17 cellular contexts compared by ENCODE assay signal in the genomic region with DNA sequence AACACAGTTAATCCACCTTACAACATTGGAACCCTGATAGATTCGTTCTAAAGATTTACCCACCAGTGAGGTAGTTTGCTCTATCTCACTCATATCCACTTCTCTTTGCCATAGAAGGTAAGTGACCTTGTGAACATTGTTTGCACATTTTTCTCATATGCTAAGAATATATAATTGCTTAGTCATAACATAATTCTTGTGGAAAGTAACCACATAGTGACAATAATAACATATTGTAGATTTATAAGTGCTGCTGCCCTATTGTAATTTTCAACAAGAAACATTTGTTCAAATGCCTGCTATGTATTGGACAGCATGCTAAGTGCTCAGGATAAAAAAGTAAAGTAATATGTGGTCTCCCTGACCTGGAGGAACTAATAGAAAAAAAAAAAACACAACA.
DNase-seq lines count a peak whose midpoint lies in the region; ATAC-seq and TF ChIP-seq lines count a peak whose summit lies in the region.
"Had no signal": no experiment of that assay in that cellular context is flagged by ENCODE, and none has a peak within 500 bp of the region (broad histone marks: within the 10 kb centered on the region; RNA-seq: fewer than 3 reads in every experiment).

No MANE protein-coding gene starts in this region.

- CTCF ChIA-PET in GM10248 (lab: Yijun Ruan, JAX), result interaction anchor here (1.0 kb wide), 1 partner anchor 11 kb away, joined by 3 read pairs; no protein-coding TSS in a partner anchor

- TF ChIP-seq CTCF in brain microvascular endothelial cell (IDR thresholded peaks at IDR 0.05; ENCODE audit: low read depth, low read length, missing control alignments), result no peak
- no peak for TF ChIP-seq CTCF in GM10248 (IDR thresholded peaks at IDR 0.05; ENCODE audit: control extremely low read depth, extremely low read depth, low read depth, missing control alignments)
- no peak for TF ChIP-seq CTCF in ascending aorta (IDR thresholded peaks at IDR 0.05)

- H3K27me3 ChIP-seq in brain microvascular endothelial cell (replicated peaks) (no peaks in the 10 kb centered on the region), ascending aorta (no peaks in the 10 kb centered on the region)
- H3K27me3 ChIP-seq: neural progenitor cell had no signal

- no peak overlapping the region for H3K4me3 Mint-ChIP-seq in activated T-cell treated with anti-CD3 and anti-CD28 coated beads, Interleukin-2, amount 50 U/mL, for 72 hours
- H3K4me3 Mint-ChIP-seq: neural progenitor cell; stimulated activated memory B cell treated with anti-CD40 and anti-IgM and Interleukin-4, amounts not matched to agents 10 μg/mL and 1 μg/mL and 100 μg/mL, for 72 hours had no signal

- ATAC-seq in activated T-cell treated with anti-CD3 and anti-CD28 coated beads, Interleukin-2, amount 50 U/mL, for 72 hours (replicated peaks in 1 of 2), result peak; percentile 28 to 51
- peak; percentile 70 for ATAC-seq in HG03469 (IDR thresholded peaks at IDR 0.05; ENCODE audit: unreplicated experiment)
- ATAC-seq: K562; sciatic nerve; stimulated activated memory B cell treated with anti-CD40 and anti-IgM and Interleukin-4, amounts not matched to agents 10 μg/mL and 1 μg/mL and 100 μg/mL, for 72 hours had no signal

- H3K9me3 ChIP-seq in ascending aorta, result no peaks in the 10 kb centered on the region
- H3K9me3 ChIP-seq: Caco-2 had no signal

- no peaks in the 10 kb centered on the region for H3K4me1 ChIP-seq in ascending aorta
- H3K4me1 ChIP-seq: Caco-2, neural progenitor cell had no signal

- H3K27ac ChIP-seq in brain microvascular endothelial cell (peak overlapping the region; percentile 14), ascending aorta (no peak overlapping the region)
- H3K27ac ChIP-seq: neural progenitor cell, SK-N-MC had no signal

- H3K4me3 ChIP-seq in brain microvascular endothelial cell (ENCODE audit: low read depth, low read length), result no peak overlapping the region
- no peak overlapping the region for H3K4me3 ChIP-seq in ascending aorta
- H3K4me3 ChIP-seq: K562, neural progenitor cell, SK-N-MC had no signal

- in situ Hi-C loops in brain microvascular endothelial cell (cut with HindIII; ENCODE audit: low pct_ligation_motif_present, low sequenced_read_pairs), result no loop called here

- DNase-seq in activated T-cell treated with anti-CD3 and anti-CD28 coated beads, Interleukin-2, amount 50 U/mL, for 72 hours, result no peak
- DNase-seq in activated T-cell treated with anti-CD3 and anti-CD28 coated beads, Interleukin-2, amount 50 U/mL, for 48 hours, result no peak
- DNase-seq in brain microvascular endothelial cell (no peak), GM10248 (ENCODE audit: extremely low spot score) (no peak), ascending aorta (ENCODE audit: low spot score in 2 of 2) (no peak), HuH-7 (ENCODE audit: low spot score) (no peak), DMS53 (lab: John Stamatoyannopoulos, UW) (no peak)
- DNase-seq: Caco-2, islet precursor cell, mesendoderm, OCI-M1 had no signal

- no peak overlapping the region for H3K27ac Mint-ChIP-seq in activated T-cell treated with anti-CD3 and anti-CD28 coated beads, Interleukin-2, amount 50 U/mL, for 72 hours
- H3K27ac Mint-ChIP-seq: neural progenitor cell; stimulated activated memory B cell treated with anti-CD40 and anti-IgM and Interleukin-4, amounts not matched to agents 10 μg/mL and 1 μg/mL and 100 μg/mL, for 72 hours had no signal

- POLR2A ChIA-PET in GM10248 (lab: Yijun Ruan, JAX), result no interaction called here

- H3K27me3 Mint-ChIP-seq in activated T-cell treated with anti-CD3 and anti-CD28 coated beads, Interleukin-2, amount 50 U/mL, for 72 hours (ENCODE audit: low read depth), result no peaks in the 10 kb centered on the region
- H3K27me3 Mint-ChIP-seq: stimulated activated memory B cell treated with anti-CD40 and anti-IgM and Interleukin-4, amounts not matched to agents 10 μg/mL and 1 μg/mL and 100 μg/mL, for 72 hours had no signal

- no peaks in the 10 kb centered on the region for H3K36me3 ChIP-seq in brain microvascular endothelial cell (replicated peaks)
- H3K36me3 ChIP-seq in ascending aorta, result no peaks in the 10 kb centered on the region
- H3K36me3 ChIP-seq: neural progenitor cell had no signal

- peaks cover 19% of the 10 kb centered on the region for H3K4me1 Mint-ChIP-seq in activated T-cell treated with anti-CD3 and anti-CD28 coated beads, Interleukin-2, amount 50 U/mL, for 72 hours (ENCODE audit: low read depth)
- H3K4me1 Mint-ChIP-seq: stimulated activated memory B cell treated with anti-CD40 and anti-IgM and Interleukin-4, amounts not matched to agents 10 μg/mL and 1 μg/mL and 100 μg/mL, for 72 hours had no signal

- H3K36me3 Mint-ChIP-seq in activated T-cell treated with anti-CD3 and anti-CD28 coated beads, Interleukin-2, amount 50 U/mL, for 72 hours (ENCODE audit: insufficient read depth in 2 of 2), result no peaks in the 10 kb centered on the region
- H3K36me3 Mint-ChIP-seq: neural progenitor cell; stimulated activated memory B cell treated with anti-CD40 and anti-IgM and Interleukin-4, amounts not matched to agents 10 μg/mL and 1 μg/mL and 100 μg/mL, for 72 hours had no signal

- peaks cover 2 to 4% of the 10 kb centered on the region in 2 donors for H3K9me3 Mint-ChIP-seq in activated T-cell treated with anti-CD3 and anti-CD28 coated beads, Interleukin-2, amount 50 U/mL, for 72 hours
- H3K9me3 Mint-ChIP-seq: neural progenitor cell; stimulated activated memory B cell treated with anti-CD40 and anti-IgM and Interleukin-4, amounts not matched to agents 10 μg/mL and 1 μg/mL and 100 μg/mL, for 72 hours had no signal

- intact Hi-C loops in ascending aorta (cut with DNase I), result no loop called here
